ENCODE assay signal across 26 cellular contexts in the genomic region with DNA sequence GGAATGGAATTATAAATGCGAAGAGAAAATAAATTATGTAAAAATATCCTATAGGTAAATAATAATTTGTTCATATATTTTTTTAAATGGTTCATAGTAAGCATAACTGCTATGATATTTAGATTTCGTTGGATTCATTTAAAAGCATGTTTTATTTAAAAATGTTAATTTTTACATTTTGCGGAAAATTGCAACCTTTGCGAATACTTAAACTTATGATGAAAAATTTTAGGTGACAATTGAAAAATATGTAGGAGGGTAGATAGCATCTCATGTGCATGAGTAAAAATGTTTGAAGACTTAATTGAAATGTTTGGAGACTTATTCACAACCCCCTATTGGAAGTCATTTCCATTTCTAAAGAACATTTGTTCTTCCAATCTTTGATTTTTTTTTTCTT.
"Had no signal": no experiment of that assay in that cellular context is flagged by ENCODE, and none has a peak within 500 bp of the region (broad histone marks: within the 10 kb centered on the region; RNA-seq: fewer than 3 reads in every experiment).

No MANE protein-coding gene starts in this region.

- H3K27me3 Mint-ChIP-seq: activated B cell treated with CpG ODN at 0.5 μM for 24 hours; activated naive CD8-positive, alpha-beta T cell had no signal

- H3K4me3 Mint-ChIP-seq: activated B cell treated with CpG ODN at 0.5 μM for 24 hours; activated CD8-positive, alpha-beta T cell treated with anti-CD3 and anti-CD28 coated beads for 36 hours; activated naive CD8-positive, alpha-beta T cell; activated T-cell treated with anti-CD3 and anti-CD28 coated beads, Interleukin-2, amount 50 U/mL, for 4 hours; activated T-helper 17 cell treated with anti-CD3 and anti-CD28 coated beads, Interleukin-2, amount 50 U/mL, for 72 hours; central memory CD8-positive, alpha-beta T cell; dendritic cell treated with granulocyte-macrophage colony-stimulating factor and Interleukin-4, amounts not matched to agents 40 ng/mL and 50 ng/mL, for 4 days; endodermal cell had no signal

- H3K27ac Mint-ChIP-seq: activated B cell treated with CpG ODN at 0.5 μM for 24 hours; activated CD8-positive, alpha-beta T cell treated with anti-CD3 and anti-CD28 coated beads for 36 hours; activated naive CD8-positive, alpha-beta T cell; activated T-helper 17 cell treated with anti-CD3 and anti-CD28 coated beads, Interleukin-2, amount 50 U/mL, for 72 hours; dendritic cell treated with granulocyte-macrophage colony-stimulating factor and Interleukin-4, amounts not matched to agents 40 ng/mL and 50 ng/mL, for 4 days had no signal

- H3K4me3 ChIP-seq: coronary artery, dorsolateral prefrontal cortex had no signal

- H3K9me3 Mint-ChIP-seq: activated B cell treated with CpG ODN at 0.5 μM for 24 hours; activated T-cell treated with anti-CD3 and anti-CD28 coated beads, Interleukin-2, amount 50 U/mL, for 4 hours; activated T-helper 17 cell treated with anti-CD3 and anti-CD28 coated beads, Interleukin-2, amount 50 U/mL, for 72 hours; central memory CD8-positive, alpha-beta T cell; dendritic cell treated with granulocyte-macrophage colony-stimulating factor and Interleukin-4, amounts not matched to agents 40 ng/mL and 50 ng/mL, for 4 days had no signal

- H3K27ac ChIP-seq: brain microvascular endothelial cell, coronary artery, dorsolateral prefrontal cortex, VCaP had no signal

- H3K36me3 Mint-ChIP-seq: activated naive CD8-positive, alpha-beta T cell had no signal

- H3K27me3 ChIP-seq: brain microvascular endothelial cell, dorsolateral prefrontal cortex had no signal

- ATAC-seq: activated CD4-positive, CD25-positive, alpha-beta regulatory T cell treated with anti-CD3 and anti-CD28 coated beads, Interleukin-2, amount 50 U/mL, for 24 hours; activated CD8-positive, alpha-beta T cell treated with anti-CD3 and anti-CD28 coated beads for 36 hours; activated T-cell treated with anti-CD3 and anti-CD28 coated beads, Interleukin-2, amount 50 U/mL, for 4 hours; activated T-helper 17 cell treated with anti-CD3 and anti-CD28 coated beads, Interleukin-2, amount 50 U/mL, for 72 hours; esophagus mucosa had no signal

- H3K36me3 ChIP-seq: brain microvascular endothelial cell had no signal

- FAIRE-seq: astrocyte, bronchial epithelial cell, frontal cortex had no signal

- H3K4me1 Mint-ChIP-seq: activated T-helper 17 cell treated with anti-CD3 and anti-CD28 coated beads, Interleukin-2, amount 50 U/mL, for 72 hours had no signal

- DNase-seq: activated B cell treated with CpG ODN at 0.5 μM for 24 hours; activated CD4-positive, alpha-beta T cell treated with anti-CD3 and anti-CD28 coated beads for 48 hours; activated CD4-positive, alpha-beta T cell treated with anti-CD3 and anti-CD28 coated beads, Interleukin-2, amount 50 U/mL, for 1 hour; activated CD4-positive, alpha-beta T cell treated with anti-CD3 and anti-CD28 coated beads, Interleukin-2, amount 50 U/mL, for 48 hours; activated effector memory CD4-positive, alpha-beta T cell treated with Interleukin-2 at 50 U/mL for 16 hours; activated naive CD4-positive, alpha-beta T cell treated with anti-CD3 and anti-CD28 coated beads, Interleukin-2, amount 50 U/mL, for 16 hours; activated naive CD4-positive, alpha-beta T cell treated with Interleukin-2 at 50 U/mL for 16 hours; activated T-cell treated with anti-CD3 and anti-CD28 coated beads, Interleukin-2, amount 50 U/mL, for 4 hours; amniotic stem cell; anterior cingulate cortex; brain microvascular endothelial cell; dorsolateral prefrontal cortex; head of caudate nucleus had no signal
